ENCODE assay signal across 11 cellular contexts in the genomic region with DNA sequence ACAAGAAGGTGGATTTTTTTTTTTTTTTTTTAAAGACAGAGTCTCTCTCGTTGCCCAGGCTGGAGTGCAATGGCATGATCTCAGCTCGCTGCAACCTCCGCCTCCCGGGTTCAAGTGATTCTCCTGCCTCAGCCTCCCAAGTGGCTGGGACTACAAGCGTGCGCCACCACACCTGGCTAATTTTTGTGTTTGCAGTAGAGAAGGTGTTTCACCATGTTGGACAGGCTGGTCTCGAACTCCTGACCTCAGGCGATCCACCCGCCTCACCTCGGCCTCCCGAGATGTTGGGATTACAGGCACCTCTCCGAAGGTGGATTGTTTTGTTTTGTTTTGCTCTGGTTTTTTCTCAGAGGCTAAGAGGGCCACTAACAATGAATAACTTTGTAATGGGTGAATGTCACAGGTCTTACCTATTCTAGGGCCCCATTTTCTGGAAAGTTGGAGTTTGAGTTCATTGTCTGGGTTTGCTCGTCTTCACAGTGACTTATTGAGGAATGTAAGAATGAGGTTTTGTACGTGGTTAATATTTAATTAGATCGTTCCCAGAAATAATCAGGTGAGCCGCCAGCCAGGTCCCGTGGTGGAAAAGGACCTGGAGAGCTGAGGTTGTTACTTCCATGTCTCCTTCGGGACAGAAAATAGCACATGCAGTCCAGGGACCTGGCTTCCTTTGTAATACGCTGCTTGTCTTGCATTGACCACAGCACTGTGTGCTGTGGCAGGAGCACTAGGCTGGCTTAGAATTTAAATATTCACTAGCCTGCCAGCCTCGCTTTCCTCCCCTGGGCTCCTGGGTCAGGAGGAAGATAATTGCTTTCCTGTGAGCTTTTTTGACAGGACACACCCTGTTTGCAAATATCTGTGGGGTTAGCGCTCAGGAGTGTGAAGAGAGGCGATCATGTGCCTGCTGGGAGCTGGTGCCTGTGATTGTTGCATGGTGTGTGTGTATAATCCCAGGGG. TPM values are rescaled to one million over a fixed set of nuclear protein-coding genes. Genes with fewer than 3 reads are reported as not detected.
DNase-seq lines count a peak whose midpoint lies in the region; ATAC-seq and TF ChIP-seq lines count a peak whose summit lies in the region.
"Had no signal": no experiment of that assay in that cellular context is flagged by ENCODE, and none has a peak within 500 bp of the region (broad histone marks: within the 10 kb centered on the region; RNA-seq: fewer than 3 reads in every experiment).

No MANE protein-coding gene starts in this region.

- H3K27me3 Mint-ChIP-seq in stimulated activated naive CD8-positive, alpha-beta T cell treated with anti-CD3 and anti-CD28 coated beads, Interleukin-15, Interleukin-2, amounts not matched to agents 100 ng/mL and 50 ng/mL, for 24 hours, result peaks cover 8% of the 10 kb centered on the region
- H3K27me3 Mint-ChIP-seq in stimulated activated naive CD8-positive, alpha-beta T cell treated with anti-CD3 and anti-CD28 coated beads, Interleukin-15, amount 100 ng/mL, for 72 hours, result peaks cover 10% of the 10 kb centered on the region
- H3K27me3 Mint-ChIP-seq in activated B cell treated with CpG ODN at 0.5 μM for 24 hours, result no peaks in the 10 kb centered on the region

- POLR2A ChIA-PET in activated B cell treated with CpG ODN at 0.5 μM for 24 hours (lab: Charles Lee), result interaction anchor here (0.5 to 2.8 kb wide), 10 partner anchors 9 to 116 kb away, joined by 3 to 23 read pairs (median 4); partner anchors contain the start of gene CCDC62

- H3K9me3 ChIP-seq in upper lobe of right lung, result no peaks in the 10 kb centered on the region

- H3K9me3 Mint-ChIP-seq in stimulated activated naive CD8-positive, alpha-beta T cell treated with anti-CD3 and anti-CD28 coated beads, Interleukin-15, Interleukin-2, amounts not matched to agents 100 ng/mL and 50 ng/mL, for 24 hours, result no peaks in the 10 kb centered on the region
- H3K9me3 Mint-ChIP-seq in stimulated activated naive CD8-positive, alpha-beta T cell treated with anti-CD3 and anti-CD28 coated beads, Interleukin-15, amount 100 ng/mL, for 72 hours, result no peaks in the 10 kb centered on the region
- H3K9me3 Mint-ChIP-seq in activated B cell treated with CpG ODN at 0.5 μM for 24 hours, result no peaks in the 10 kb centered on the region

- H3K27ac Mint-ChIP-seq in stimulated activated naive CD8-positive, alpha-beta T cell treated with anti-CD3 and anti-CD28 coated beads, Interleukin-15, Interleukin-2, amounts not matched to agents 100 ng/mL and 50 ng/mL, for 24 hours, result peak overlapping the region; percentile 89
- peak overlapping the region in 1 of 2 donors; percentile 98 for H3K27ac Mint-ChIP-seq in stimulated activated naive CD8-positive, alpha-beta T cell treated with anti-CD3 and anti-CD28 coated beads, Interleukin-15, amount 100 ng/mL, for 72 hours
- H3K27ac Mint-ChIP-seq in activated B cell treated with CpG ODN at 0.5 μM for 24 hours, result peak overlapping the region; percentile 94

- no peak for ATAC-seq in stimulated activated naive CD8-positive, alpha-beta T cell treated with anti-CD3 and anti-CD28 coated beads, Interleukin-15, amount 100 ng/mL, for 72 hours
- ATAC-seq in activated B cell treated with CpG ODN at 0.5 μM for 24 hours (ENCODE audit: low read depth) (no peak), left lobe of liver (peak; percentile 6), upper lobe of right lung (no peak)

- peaks cover 48% of the 10 kb centered on the region for H3K4me1 Mint-ChIP-seq in stimulated activated naive CD8-positive, alpha-beta T cell treated with anti-CD3 and anti-CD28 coated beads, Interleukin-15, Interleukin-2, amounts not matched to agents 100 ng/mL and 50 ng/mL, for 24 hours (ENCODE audit: low read depth)
- H3K4me1 Mint-ChIP-seq in stimulated activated naive CD8-positive, alpha-beta T cell treated with anti-CD3 and anti-CD28 coated beads, Interleukin-15, amount 100 ng/mL, for 72 hours, result peaks cover 75% of the 10 kb centered on the region
- peaks cover 69% of the 10 kb centered on the region for H3K4me1 Mint-ChIP-seq in activated B cell treated with CpG ODN at 0.5 μM for 24 hours

- no peaks in the 10 kb centered on the region for H3K27me3 ChIP-seq in upper lobe of right lung

- CTCF ChIA-PET in activated B cell treated with CpG ODN at 0.5 μM for 24 hours (lab: Charles Lee), result interaction anchor here (1.4 to 6.0 kb wide), 2 partner anchors 43 to 44 kb away, joined by 10 to 63 read pairs; no protein-coding TSS in a partner anchor

- H3K36me3 Mint-ChIP-seq in stimulated activated naive CD8-positive, alpha-beta T cell treated with anti-CD3 and anti-CD28 coated beads, Interleukin-15, Interleukin-2, amounts not matched to agents 100 ng/mL and 50 ng/mL, for 24 hours (ENCODE audit: low read depth), result peaks cover 4% of the 10 kb centered on the region
- H3K36me3 Mint-ChIP-seq in activated B cell treated with CpG ODN at 0.5 μM for 24 hours (ENCODE audit: low read depth), result peaks cover 52% of the 10 kb centered on the region

- peaks cover 28% of the 10 kb centered on the region for H3K4me1 ChIP-seq in upper lobe of right lung

- TF ChIP-seq CTCF in activated B cell treated with CpG ODN at 0.5 μM for 24 hours (IDR thresholded peaks at IDR 0.05) (no peak), upper lobe of right lung (IDR thresholded peaks at IDR 0.05) (no peak)

- H3K27ac ChIP-seq in upper lobe of right lung, result peak overlapping the region; percentile 39

- peak overlapping the region; percentile 68 for H3K4me3 ChIP-seq in upper lobe of right lung

- H3K4me3 Mint-ChIP-seq in stimulated activated naive CD8-positive, alpha-beta T cell treated with anti-CD3 and anti-CD28 coated beads, Interleukin-15, Interleukin-2, amounts not matched to agents 100 ng/mL and 50 ng/mL, for 24 hours, result peak overlapping the region; percentile 94
- H3K4me3 Mint-ChIP-seq in stimulated activated naive CD8-positive, alpha-beta T cell treated with anti-CD3 and anti-CD28 coated beads, Interleukin-15, amount 100 ng/mL, for 72 hours, result no peak overlapping the region
- H3K4me3 Mint-ChIP-seq in activated B cell treated with CpG ODN at 0.5 μM for 24 hours, result peak overlapping the region; percentile 94

- intact Hi-C loops in activated B cell treated with CpG ODN at 0.5 μM for 24 hours (cut with micrococcal nuclease) (no loop called here), upper lobe of right lung (cut with DNase I) (no loop called here)

- no peaks in the 10 kb centered on the region for H3K36me3 ChIP-seq in upper lobe of right lung

- no peak for DNase-seq in stimulated activated naive CD8-positive, alpha-beta T cell treated with anti-CD3 and anti-CD28 coated beads, Interleukin-15, amount 100 ng/mL, for 72 hours
- no peak for DNase-seq in activated B cell treated with CpG ODN at 0.5 μM for 24 hours
- DNase-seq in left lobe of liver (ENCODE audit: low spot score), result no peak
- no peak for DNase-seq in upper lobe of right lung
- DNase-seq in activated effector memory CD4-positive, alpha-beta T cell treated with Interleukin-2 at 50 U/mL for 16 hours, result no peak
- DNase-seq in NCI-H524 (lab: John Stamatoyannopoulos, UW), result no peak
- no peak for DNase-seq in NCI-H82 treated with DMSO at 0.1 percent for 48 hours (lab: John Stamatoyannopoulos, UW; ENCODE audit: unreplicated experiment)
- DNase-seq: hippocampal formation; NK-92 treated with Interleukin-12 subunit alpha and Interleukin-12 subunit beta, amount 100 ng/mL, for 24 hours; stimulated activated CD4-positive, alpha-beta T cell treated with anti-CD3 and anti-CD28 coated beads, Interleukin-4, amount 100 ng/mL, for 1 hour had no signal

RNA-seq across cellular contexts. Expression of gene HIP1R, which starts 2.3 kb away (rescaled TPM):
- total RNA-seq in activated B cell treated with CpG ODN at 0.5 μM for 24 hours (132 and 154 TPM in 2 replicates), left lobe of liver (35.2 TPM), upper lobe of right lung (33.0 TPM)

RNA-seq across cellular contexts. Expression of gene VPS37B, which starts 58.3 kb away (rescaled TPM):
- total RNA-seq in activated B cell treated with CpG ODN at 0.5 μM for 24 hours (51.4 and 54.1 TPM in 2 replicates), left lobe of liver (6.6 TPM), upper lobe of right lung (36.3 TPM)

Comparison
In these comparisons a context has a peak if more than half of its experiments do, and no peak if none do; other contexts are left out.
1. H3K4me3 Mint-ChIP-seq: peak in stimulated activated naive CD8-positive, alpha-beta T cell treated with anti-CD3 and anti-CD28 coated beads, Interleukin-15, Interleukin-2, amounts not matched to agents 100 ng/mL and 50 ng/mL, for 24 hours (single experiment) and activated B cell treated with CpG ODN at 0.5 μM for 24 hours (single experiment); none in stimulated activated naive CD8-positive, alpha-beta T cell treated with anti-CD3 and anti-CD28 coated beads, Interleukin-15, amount 100 ng/mL, for 72 hours (0 of 2).